In the genomic region with DNA sequence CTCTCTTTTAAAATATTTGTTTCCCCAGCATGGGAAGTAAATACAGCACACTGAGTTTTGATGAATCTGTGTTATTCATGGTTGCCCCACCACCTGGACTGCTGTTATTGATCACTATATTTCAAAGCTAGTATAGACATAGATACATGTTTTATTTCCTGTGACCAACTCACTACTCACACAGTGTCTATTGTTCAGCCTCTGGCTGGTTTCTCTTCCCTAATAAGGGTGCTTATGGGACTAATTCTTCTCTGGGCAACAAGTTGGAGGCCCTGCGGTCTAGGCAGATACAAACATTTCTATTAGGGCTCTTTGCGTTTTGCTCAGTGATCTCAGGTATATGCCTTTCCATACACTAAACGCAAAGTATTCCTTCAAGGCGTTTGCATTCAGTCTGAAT, we compare ENCODE assay signal across 23 cellular contexts.
"Had no signal": no experiment of that assay in that cellular context is flagged by ENCODE, and none has a peak within 500 bp of the region (broad histone marks: within the 10 kb centered on the region; RNA-seq: fewer than 3 reads in every experiment).

No MANE protein-coding gene starts in this region.

- H3K9me3 Mint-ChIP-seq: IgD-negative memory B cell, T-cell had no signal

- H3K4me3 Mint-ChIP-seq: IgD-negative memory B cell, T-cell had no signal

- H3K4me3 ChIP-seq: K562 had no signal

- H3K27me3 Mint-ChIP-seq: IgD-negative memory B cell had no signal

- H3K4me1 Mint-ChIP-seq: T-cell had no signal

- DNase-seq: Kasumi-1, MV-4-11, NCI-H1048, NCI-H1105, NCI-H1417, NCI-H1436 treated with DMSO at 0.1 percent for 48 hours, NCI-H1694, NCI-H187 treated with DMSO at 0.1 percent for 48 hours, NCI-H2029 treated with DMSO at 0.1 percent for 48 hours, NCI-H2171 treated with DMSO at 0.1 percent for 48 hours, NCI-H345, NCI-H446 treated with DMSO at 0.1 percent for 48 hours, NCI-H510A treated with DMSO at 0.1 percent for 48 hours, NCI-H526 treated with DMSO at 0.1 percent for 48 hours, NCI-H748 treated with DMSO at 0.1 percent for 48 hours, SHP77, SK-N-SH, SW 1271, T-cell had no signal

- H3K27ac Mint-ChIP-seq: IgD-negative memory B cell, T-cell had no signal

- H3K36me3 Mint-ChIP-seq: IgD-negative memory B cell, T-cell had no signal

- FAIRE-seq: HTR-8/SVneo, K562 had no signal

- ATAC-seq: K562, Panc1, T-cell had no signal
